9 cellular contexts compared by ENCODE assay signal in genomic region chr12:14393736-14394135, GRCh38.
A peak's percentile ranks its signal among the peaks of the same experiment; 100 is the strongest.
DNase-seq lines count a peak whose midpoint lies in the region; ATAC-seq and TF ChIP-seq lines count a peak whose summit lies in the region.
"Had no signal": no experiment of that assay in that cellular context is flagged by ENCODE, and none has a peak within 500 bp of the region (broad histone marks: within the 10 kb centered on the region; RNA-seq: fewer than 3 reads in every experiment).

No MANE protein-coding gene starts in this region.

- H3K4me3 Mint-ChIP-seq in nephron progenitor cell = peak overlapping the region; percentile 67

- TF ChIP-seq CTCF in nephron progenitor cell (IDR thresholded peaks at IDR 0.05) = no peak

- no peaks in the 10 kb centered on the region for H3K27me3 ChIP-seq in effector memory CD4-positive, alpha-beta T cell (replicated peaks; ENCODE audit: control insufficient read depth, insufficient read depth, low read length, poor library complexity, severe bottlenecking)

- H3K4me1 ChIP-seq in effector memory CD4-positive, alpha-beta T cell (ENCODE audit: control insufficient read depth, insufficient read depth, low read length, poor library complexity, severe bottlenecking) = peaks cover 18% of the 10 kb centered on the region

- no peak overlapping the region for H3K27ac Mint-ChIP-seq in nephron progenitor cell

- peaks cover 48% of the 10 kb centered on the region for H3K9me3 Mint-ChIP-seq in nephron progenitor cell

- no peaks in the 10 kb centered on the region for H3K9me3 ChIP-seq in effector memory CD4-positive, alpha-beta T cell (ENCODE audit: control insufficient read depth, low read length)

- H3K36me3 ChIP-seq in effector memory CD4-positive, alpha-beta T cell (ENCODE audit: control insufficient read depth, insufficient read depth, low read length) = no peaks in the 10 kb centered on the region

- DNase-seq in ELR (ENCODE audit: low read depth) = peak; percentile 61
- DNase-seq in OCI-M1 (lab: John Stamatoyannopoulos, UW) = peak; percentile 65
- no peak for DNase-seq in effector memory CD4-positive, alpha-beta T cell
- DNase-seq in nephron progenitor cell = no peak
- DNase-seq in 8988T = no peak
- no peak for DNase-seq in hippocampal formation (lab: John Stamatoyannopoulos, UW)
- no peak for DNase-seq in NCI-H524 treated with DMSO at 0.1 percent for 48 hours (lab: John Stamatoyannopoulos, UW)
- DNase-seq: NCI-H187 treated with DMSO at 0.1 percent for 48 hours had no signal

- peak overlapping the region; percentile 71 for H3K27ac ChIP-seq in effector memory CD4-positive, alpha-beta T cell (ENCODE audit: insufficient read depth, low read length, poor library complexity, severe bottlenecking)

- no peak overlapping the region for H3K4me3 ChIP-seq in effector memory CD4-positive, alpha-beta T cell (ENCODE audit: insufficient read depth, low read depth, low read length, poor library complexity, severe bottlenecking)

- no peak for ATAC-seq in GM19395 (IDR thresholded peaks at IDR 0.05; ENCODE audit: unreplicated experiment)

- H3K36me3 Mint-ChIP-seq in nephron progenitor cell (ENCODE audit: low read depth) = peaks cover 82% of the 10 kb centered on the region

- peaks cover 48% of the 10 kb centered on the region for H3K4me1 Mint-ChIP-seq in nephron progenitor cell

- H3K27me3 Mint-ChIP-seq in nephron progenitor cell (ENCODE audit: low read depth, poor library complexity) = no peaks in the 10 kb centered on the region

Comparison
In these comparisons a context has a peak if more than half of its experiments do, and no peak if none do; other contexts are left out.
1. DNase-seq: peak in ELR (single experiment) and OCI-M1 (single experiment); none in effector memory CD4-positive, alpha-beta T cell (0 of 3), nephron progenitor cell (single experiment), 8988T (single experiment), hippocampal formation (0 of 2) and NCI-H524 treated with DMSO at 0.1 percent for 48 hours (single experiment).